Comparison of ENCODE assay signal across 8 cellular contexts in the genomic region with DNA sequence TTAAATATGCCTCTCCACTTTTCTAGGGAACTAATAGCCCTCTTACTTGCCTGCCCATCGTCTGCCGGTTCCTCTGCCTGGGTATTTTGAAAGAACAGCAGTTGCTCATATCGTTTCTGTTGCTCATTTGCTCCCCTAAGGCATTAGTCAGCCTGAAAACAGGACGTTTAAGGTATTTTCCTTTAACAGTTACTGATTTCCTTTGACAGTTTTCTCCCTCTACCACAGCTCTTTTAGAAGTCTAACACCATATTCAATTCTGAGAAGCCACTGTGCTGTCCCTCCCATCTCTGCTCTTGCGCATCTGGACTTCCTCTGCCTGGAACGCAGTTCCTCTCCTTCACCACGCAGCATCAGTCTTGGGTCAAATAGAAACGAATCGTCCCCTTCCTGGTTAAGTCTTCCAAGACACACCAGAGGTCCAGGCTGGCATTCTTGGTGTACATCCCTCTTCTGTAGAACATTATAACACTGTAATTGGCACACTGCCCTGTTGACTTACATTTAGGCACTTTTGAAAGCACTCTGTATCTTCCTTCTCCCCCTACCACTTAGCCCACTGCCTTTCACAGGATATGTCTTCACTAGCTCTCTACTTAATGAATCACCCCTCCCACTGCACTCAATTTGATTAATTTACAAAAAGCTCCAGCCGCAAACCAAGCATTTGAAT.
A peak's percentile ranks its signal among the peaks of the same experiment; 100 is the strongest.
DNase-seq lines count a peak whose midpoint lies in the region; ATAC-seq lines count a peak whose summit lies in the region.

No MANE protein-coding gene starts in this region.

- ATAC-seq in GM21717 (IDR thresholded peaks at IDR 0.05; ENCODE audit: unreplicated experiment): peak; percentile 95
- peak; percentile 93 for ATAC-seq in activated CD4-positive, alpha-beta T cell treated with anti-CD3 and anti-CD28 coated beads for 36 hours

- no peak overlapping the region for H2BK15ac ChIP-seq in mesenchymal stem cell (ENCODE audit: low read depth, poor library complexity, severe bottlenecking)

- no peak overlapping the region for H3K23ac ChIP-seq in mesenchymal stem cell (ENCODE audit: low read length in 2 of 2)

- peaks cover 34% of the 10 kb centered on the region for H3K4me1 Mint-ChIP-seq in activated CD4-positive, alpha-beta T cell treated with anti-CD3 and anti-CD28 coated beads for 36 hours

- H3K27ac Mint-ChIP-seq in activated CD4-positive, alpha-beta T cell treated with anti-CD3 and anti-CD28 coated beads for 36 hours: peak overlapping the region; percentile 97

- no peak overlapping the region for H2BK5ac ChIP-seq in mesenchymal stem cell (ENCODE audit: low read depth, low read length, poor library complexity, severe bottlenecking)

- POLR2A ChIA-PET in activated CD4-positive, alpha-beta T cell treated with anti-CD3 and anti-CD28 coated beads for 36 hours (lab: Charles Lee): interaction anchor here (0.6 to 1.0 kb wide), 7 partner anchors 52 to 1433 kb away, joined by 3 to 6 read pairs (median 4); no protein-coding TSS in a partner anchor

- H3K36me3 Mint-ChIP-seq in activated CD4-positive, alpha-beta T cell treated with anti-CD3 and anti-CD28 coated beads for 36 hours (ENCODE audit: low read depth): peaks cover 45% of the 10 kb centered on the region

- H2BK120ac ChIP-seq in mesenchymal stem cell (ENCODE audit: low read depth, low read length): no peak overlapping the region

- H3K9ac ChIP-seq in mesenchymal stem cell (ENCODE audit: low read length): peak overlapping the region; percentile 95

- peak overlapping the region in 1 of 2 experiments; percentile 61 for H3K18ac ChIP-seq in mesenchymal stem cell (ENCODE audit: low read depth in 1 of 2, low read length in 2 of 2)

- WGBS in mesenchymal stem cell: 69% methylated on average over 10 of the region's 10 CpGs

- no peak overlapping the region for H3K4me2 ChIP-seq in mesenchymal stem cell (ENCODE audit: low read length, poor library complexity, severe bottlenecking)

- H4K8ac ChIP-seq in mesenchymal stem cell (ENCODE audit: low read length): peak overlapping the region; percentile 73

- H3K9me3 ChIP-seq in mesenchymal stem cell (ENCODE audit: control insufficient read depth, low read length): peaks cover 9% of the 10 kb centered on the region

- peak overlapping the region; percentile 81 for H3K4me3 Mint-ChIP-seq in activated CD4-positive, alpha-beta T cell treated with anti-CD3 and anti-CD28 coated beads for 36 hours

- intact Hi-C loops in activated CD4-positive, alpha-beta T cell treated with anti-CD3 and anti-CD28 coated beads for 36 hours (cut with DNase I, micrococcal nuclease): loop anchor here (1.0 to 10.0 kb wide), 18 partner anchors 28 to 883 kb away; a partner anchor contains a TSS

- H2BK12ac ChIP-seq in mesenchymal stem cell (ENCODE audit: low read length in 2 of 2): peak overlapping the region in 1 of 2 experiments; percentile 28

- DNase-seq in G401 (ENCODE audit: low spot score): peak; percentile 5
- peak; percentile 91 for DNase-seq in LHCN-M2 (ENCODE audit: low read depth)
- peak; percentile 81 for DNase-seq in activated CD4-positive, alpha-beta T cell treated with anti-CD3 and anti-CD28 coated beads for 36 hours
- DNase-seq in mesenchymal stem cell: peak; percentile 72
- peak; percentile 37 to 40 for DNase-seq in stimulated activated CD8-positive, alpha-beta memory T cell treated with anti-CD3 and anti-CD28 coated beads, Interleukin-7, amount 100 ng/mL, for 1 hour (ENCODE audit: low read depth in 2 of 2)
- no peak for DNase-seq in NCI-H2171 (lab: John Stamatoyannopoulos, UW)

- H2AFZ ChIP-seq in mesenchymal stem cell (ENCODE audit: low read depth, low read length): peak overlapping the region; percentile 6

- CTCF ChIA-PET in activated CD4-positive, alpha-beta T cell treated with anti-CD3 and anti-CD28 coated beads for 36 hours (lab: Charles Lee): interaction anchor here (0.6 to 2.4 kb wide), 8 partner anchors 14 to 142 kb away, joined by 3 to 6 read pairs (median 4); no protein-coding TSS in a partner anchor

- H3K36me3 ChIP-seq in mesenchymal stem cell (ENCODE audit: control insufficient read depth in 1 of 2, insufficient read depth in 2 of 2, low read depth in 1 of 2, low read length in 2 of 2): peaks cover 0 to 17% of the 10 kb centered on the region in 2 experiments

- H3K27me3 Mint-ChIP-seq in activated CD4-positive, alpha-beta T cell treated with anti-CD3 and anti-CD28 coated beads for 36 hours: no peaks in the 10 kb centered on the region

- peak overlapping the region; percentile 80 for H3K27ac ChIP-seq in cingulate gyrus (ENCODE audit: low read depth, low read length)
- no peak overlapping the region for H3K27ac ChIP-seq in mesenchymal stem cell (ENCODE audit: low read length, poor library complexity, severe bottlenecking)

- H3K9me3 Mint-ChIP-seq in activated CD4-positive, alpha-beta T cell treated with anti-CD3 and anti-CD28 coated beads for 36 hours (ENCODE audit: low read depth): peaks cover 12% of the 10 kb centered on the region

- H2AK5ac ChIP-seq in mesenchymal stem cell (ENCODE audit: low read length, severe bottlenecking): no peak overlapping the region

- H4K91ac ChIP-seq in mesenchymal stem cell (ENCODE audit: low read length): peak overlapping the region; percentile 54

- in situ Hi-C loops in G401 (cut with HindIII; ENCODE audit: low sequenced_read_pairs): no loop called here

- peak overlapping the region in 1 of 2 experiments; percentile 79 for H3K4me3 ChIP-seq in mesenchymal stem cell (ENCODE audit: insufficient read depth in 1 of 2, low read depth in 1 of 2, low read length in 2 of 2)

- H3K4ac ChIP-seq in mesenchymal stem cell (ENCODE audit: low read depth in 1 of 2, low read length in 2 of 2): no peak overlapping the region

- H3K4me1 ChIP-seq in mesenchymal stem cell (ENCODE audit: control insufficient read depth, insufficient read depth, low read depth, low read length): peaks cover 2% of the 10 kb centered on the region

- H3K14ac ChIP-seq in mesenchymal stem cell (ENCODE audit: low read length in 2 of 2): peak overlapping the region in 1 of 2 experiments; percentile 4

- no peaks in the 10 kb centered on the region for H3K27me3 ChIP-seq in mesenchymal stem cell (ENCODE audit: control insufficient read depth in 1 of 2, insufficient read depth in 1 of 2, low read length in 2 of 2)

- no peaks in the 10 kb centered on the region for H3K79me1 ChIP-seq in mesenchymal stem cell (replicated peaks; ENCODE audit: low read length, poor library complexity, severe bottlenecking)
